8 cellular contexts compared by ENCODE assay signal in genomic region chr6:31702819-31703716, GRCh38. TPM values are rescaled to one million over a fixed set of nuclear protein-coding genes. Genes with fewer than 3 reads are reported as not detected.
DNase-seq lines count a peak whose midpoint lies in the region; ATAC-seq lines count a peak whose summit lies in the region.

Gene ABHD16A (minus strand): TSS chr6:31703324. CDS start chr6:31703281, 43 bp downstream.

- peaks cover 1 to 5% of the 10 kb centered on the region in 2 donors for H3K36me3 Mint-ChIP-seq in naive B cell
- no peaks in the 10 kb centered on the region for H3K36me3 Mint-ChIP-seq in stimulated activated memory B cell treated with anti-CD40 and anti-IgM and Interleukin-4, amounts not matched to agents 10 μg/mL and 1 μg/mL and 100 μg/mL, for 72 hours

- no peaks in the 10 kb centered on the region for H3K9me3 Mint-ChIP-seq in naive B cell
- no peaks in the 10 kb centered on the region for H3K9me3 Mint-ChIP-seq in stimulated activated memory B cell treated with anti-CD40 and anti-IgM and Interleukin-4, amounts not matched to agents 10 μg/mL and 1 μg/mL and 100 μg/mL, for 72 hours

- H3K27ac Mint-ChIP-seq in naive B cell = peak within 1 kb of the TSS; percentile 91 to 99 (median 98)
- peak within 1 kb of the TSS; percentile 96 for H3K27ac Mint-ChIP-seq in stimulated activated memory B cell treated with anti-CD40 and anti-IgM and Interleukin-4, amounts not matched to agents 10 μg/mL and 1 μg/mL and 100 μg/mL, for 72 hours

- H3K4me3 Mint-ChIP-seq in naive B cell = peak within 1 kb of the TSS; percentile 96 to 100 (median 98)
- peak within 1 kb of the TSS; percentile 100 for H3K4me3 Mint-ChIP-seq in stimulated activated memory B cell treated with anti-CD40 and anti-IgM and Interleukin-4, amounts not matched to agents 10 μg/mL and 1 μg/mL and 100 μg/mL, for 72 hours

- no peaks in the 10 kb centered on the region for H3K27me3 Mint-ChIP-seq in naive B cell
- no peaks in the 10 kb centered on the region for H3K27me3 Mint-ChIP-seq in stimulated activated memory B cell treated with anti-CD40 and anti-IgM and Interleukin-4, amounts not matched to agents 10 μg/mL and 1 μg/mL and 100 μg/mL, for 72 hours

- peaks cover 22 to 41% (median 26%) of the 10 kb centered on the region in 3 donors for H3K4me1 Mint-ChIP-seq in naive B cell
- peaks cover 20% of the 10 kb centered on the region for H3K4me1 Mint-ChIP-seq in stimulated activated memory B cell treated with anti-CD40 and anti-IgM and Interleukin-4, amounts not matched to agents 10 μg/mL and 1 μg/mL and 100 μg/mL, for 72 hours

- DNase-seq in DMS53 (lab: John Stamatoyannopoulos, UW) = peak; percentile 99
- DNase-seq in LHCN-M2 (ENCODE audit: low read depth) = peak; percentile 98
- DNase-seq in RPMI8226 = peak; percentile 98
- peak; percentile 93 to 95 for DNase-seq in activated T-helper 1 cell treated with anti-CD3 and anti-CD28 coated beads, Interleukin-2, amount 50 U/mL, for 16 hours (ENCODE audit: low read depth in 1 of 2, low spot score in 1 of 2)
- peak; percentile 98 for DNase-seq in fibroblast of gingiva (ENCODE audit: low read depth)
- DNase-seq in naive B cell = peak; percentile 98

- peak; percentile 89 for ATAC-seq in GM21825 (IDR thresholded peaks at IDR 0.05; ENCODE audit: unreplicated experiment)
- peak; percentile 94 to 95 for ATAC-seq in naive B cell (ENCODE audit: low read depth in 2 of 2)
- peak; percentile 99 for ATAC-seq in stimulated activated memory B cell treated with anti-CD40 and anti-IgM and Interleukin-4, amounts not matched to agents 10 μg/mL and 1 μg/mL and 100 μg/mL, for 72 hours

RNA-seq across cellular contexts. Expression of gene ABHD16A, which starts in this region (rescaled TPM):
- total RNA-seq in LHCN-M2 (2014; rRNA removed) = 45.8 and 50.5 TPM in 2 replicates
- polyA plus RNA-seq in LHCN-M2 (2012) = 26.9 TPM
- polyA plus RNA-seq in naive B cell (ENCODE audit: low read depth in 6 of 6) = 10 to 100 TPM; 27.3 to 45.3 (median 33.4) TPM

Comparison
In these comparisons a context has a peak if more than half of its experiments do, and no peak if none do; other contexts are left out.
1. Peak in every context shown above with its lines: DNase-seq and ATAC-seq.